Comparison of ENCODE assay signal across 29 cellular contexts in genomic region chr1:92797297-92797696, GRCh38.
"Had no signal": no experiment of that assay in that cellular context is flagged by ENCODE, and none has a peak within 500 bp of the region (broad histone marks: within the 10 kb centered on the region; RNA-seq: fewer than 3 reads in every experiment).

No MANE protein-coding gene starts in this region.

- H3K9me3 Mint-ChIP-seq: activated T-cell treated with anti-CD3 and anti-CD28 coated beads, Interleukin-2, amount 50 U/mL, for 4 hours; activated T-helper 2 cell treated with anti-CD3 and anti-CD28 coated beads, Interferon-gamma antibody, Interleukin-2, Interleukin-4, amounts not matched to agents 10 μg/mL and 5 μg/mL and 100 μg/mL, durations not matched to agents 14 hours and 24 hours and 36 hours; central memory CD8-positive, alpha-beta T cell; effector memory CD8-positive, alpha-beta T cell; immature natural killer cell; nephron; T-helper 1 cell treated with Interleukin-12 subunit alpha and Interleukin-12 subunit beta and Interleukin-4 antibody, amounts not matched to agents 30 μg/mL and 1 μg/mL, for 36 hours had no signal

- H3K27ac Mint-ChIP-seq: activated naive CD8-positive, alpha-beta T cell; activated T-helper 2 cell treated with anti-CD3 and anti-CD28 coated beads, Interferon-gamma antibody, Interleukin-2, Interleukin-4, amounts not matched to agents 10 μg/mL and 5 μg/mL and 100 μg/mL, durations not matched to agents 14 hours and 24 hours and 36 hours; effector memory CD8-positive, alpha-beta T cell; nephron; T-helper 1 cell treated with Interleukin-12 subunit alpha and Interleukin-12 subunit beta and Interleukin-4 antibody, amounts not matched to agents 30 μg/mL and 1 μg/mL, for 36 hours; WTC11 had no signal

- H3K36me3 Mint-ChIP-seq: immature natural killer cell, mesothelial cell of epicardium, WTC11 had no signal

- H3K9me3 ChIP-seq: adrenal gland, ascending aorta, breast epithelium, left lung, neutrophil, pancreas, right atrium auricular region, thyroid gland had no signal

- DNase-seq: activated CD4-positive, alpha-beta T cell treated with anti-CD3 and anti-CD28 coated beads, Interleukin-2, amount 50 U/mL, for 4 hours; activated CD8-positive, alpha-beta memory T cell treated with anti-CD3 and anti-CD28 coated beads for 24 hours; activated CD8-positive, alpha-beta memory T cell treated with anti-CD3 and anti-CD28 coated beads, Interleukin-2, amount 50 U/mL, for 48 hours; activated naive CD4-positive, alpha-beta T cell; activated T-cell treated with anti-CD3 and anti-CD28 coated beads, Interleukin-2, amount 50 U/mL, for 4 hours; adrenal gland; dorsolateral prefrontal cortex; effector memory CD8-positive, alpha-beta T cell; immature natural killer cell; kidney glomerular epithelial cell; left lung; pancreas; psoas muscle; stimulated activated CD4-positive, alpha-beta T cell treated with anti-CD3 and anti-CD28 coated beads, Interleukin-4, amount 100 ng/mL, for 4 hours; stimulated activated naive CD8-positive, alpha-beta T cell treated with anti-CD3 and anti-CD28 coated beads, Interleukin-15, Interleukin-2, amounts not matched to agents 100 U/mL and 50 U/mL, for 24 hours; T1000; thyroid gland had no signal

- H3K4me1 Mint-ChIP-seq: central memory CD8-positive, alpha-beta T cell; immature natural killer cell; mesothelial cell of epicardium had no signal

- H3K36me3 ChIP-seq: adrenal gland, ascending aorta, breast epithelium, left lung, neutrophil, pancreas, right atrium auricular region, thyroid gland had no signal

- H3K27me3 ChIP-seq: adrenal gland, ascending aorta, breast epithelium, dorsolateral prefrontal cortex, left lung, pancreas, right atrium auricular region, thyroid gland had no signal

- H3K4me3 Mint-ChIP-seq: activated naive CD8-positive, alpha-beta T cell; activated T-cell treated with anti-CD3 and anti-CD28 coated beads, Interleukin-2, amount 50 U/mL, for 4 hours; central memory CD8-positive, alpha-beta T cell; effector memory CD8-positive, alpha-beta T cell; immature natural killer cell; mesothelial cell of epicardium; nephron; T-helper 1 cell treated with Interleukin-12 subunit alpha and Interleukin-12 subunit beta and Interleukin-4 antibody, amounts not matched to agents 30 μg/mL and 1 μg/mL, for 36 hours; WTC11 had no signal

- H3K27ac ChIP-seq: adrenal gland, ascending aorta, breast epithelium, dorsolateral prefrontal cortex, left lung, neutrophil, pancreas, psoas muscle, right atrium auricular region, thyroid gland had no signal

- H3K4me3 ChIP-seq: adrenal gland, ascending aorta, breast epithelium, dorsolateral prefrontal cortex, left lung, pancreas, psoas muscle, right atrium auricular region, thyroid gland had no signal

- H3K4me1 ChIP-seq: adrenal gland, ascending aorta, breast epithelium, pancreas, psoas muscle, thyroid gland had no signal

- ATAC-seq: activated T-cell treated with anti-CD3 and anti-CD28 coated beads, Interleukin-2, amount 50 U/mL, for 4 hours; effector memory CD8-positive, alpha-beta T cell; esophagus mucosa; pancreas; stimulated activated naive CD8-positive, alpha-beta T cell treated with anti-CD3 and anti-CD28 coated beads, Interleukin-15, Interleukin-2, amounts not matched to agents 100 U/mL and 50 U/mL, for 24 hours; WTC11 had no signal
